ENCODE assay signal across 9 cellular contexts in the genomic region with DNA sequence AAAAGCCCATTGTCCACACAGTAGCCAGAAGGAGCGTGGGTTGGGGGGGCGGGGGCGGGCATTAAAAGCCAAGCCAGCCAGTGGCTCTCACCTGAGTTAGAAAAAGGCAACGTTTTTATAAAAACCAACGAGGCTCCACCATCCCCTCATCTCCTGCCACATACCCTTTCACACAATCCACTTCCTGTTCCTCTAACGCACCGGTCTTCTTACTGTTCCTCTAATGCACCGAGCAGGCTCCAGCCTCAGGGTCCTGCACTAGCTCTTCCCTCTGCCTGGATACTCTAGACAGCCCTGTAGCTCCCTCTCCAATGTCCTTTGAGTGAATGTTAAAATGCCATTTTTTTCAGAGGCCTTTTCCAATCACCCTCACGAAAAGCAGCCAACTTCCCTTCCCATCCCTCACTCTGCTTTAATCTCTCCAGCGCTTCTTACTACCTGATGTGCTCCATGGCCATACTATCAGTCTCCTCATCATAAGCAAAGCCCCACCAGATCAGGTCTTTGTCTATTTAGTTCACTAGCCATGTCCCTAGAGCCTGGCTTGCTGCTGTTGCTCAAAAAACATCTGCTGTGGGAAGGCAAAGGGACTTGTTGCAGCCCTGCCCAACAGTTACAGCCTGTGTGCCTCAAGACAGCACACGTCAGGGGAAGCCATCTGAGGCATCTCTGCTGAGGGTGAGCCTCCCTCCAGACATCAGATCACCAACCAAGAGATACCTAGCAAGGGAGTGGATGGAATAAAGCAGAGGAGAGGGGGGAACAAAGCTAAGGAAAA. TPM values are rescaled to one million over a fixed set of nuclear protein-coding genes. Genes with fewer than 3 reads are reported as not detected.
DNase-seq lines count a peak whose midpoint lies in the region; ATAC-seq, FAIRE-seq and TF ChIP-seq lines count a peak whose summit lies in the region.
"Had no signal": no experiment of that assay in that cellular context is flagged by ENCODE, and none has a peak within 500 bp of the region (broad histone marks: within the 10 kb centered on the region; RNA-seq: fewer than 3 reads in every experiment).

No MANE protein-coding gene starts in this region.

- no peak for FAIRE-seq in pancreas (lab: Jason Lieb, UNC)
- FAIRE-seq: colon had no signal

- intact Hi-C loops in activated B cell treated with CpG ODN at 0.5 μM for 24 hours (cut with micrococcal nuclease) (no loop called here), pancreas (cut with DNase I) (loop anchor here in 1 of 3 donors (10.0 kb wide), 1 partner anchor 54 kb away; no protein-coding TSS in a partner anchor)

- H3K9me3 ChIP-seq in right atrium auricular region (no peaks in the 10 kb centered on the region), suprapubic skin (no peaks in the 10 kb centered on the region), pancreas (no peaks in the 10 kb centered on the region)

- peaks cover 47% of the 10 kb centered on the region for H3K36me3 Mint-ChIP-seq in activated CD4-positive, alpha-beta T cell treated with anti-CD3 and anti-CD28 coated beads, Interleukin-2, amount 10 ng/mL, durations not matched to agents 7 days and 5 days (ENCODE audit: low read depth)
- peaks cover 38% of the 10 kb centered on the region for H3K36me3 Mint-ChIP-seq in activated B cell treated with CpG ODN at 0.5 μM for 24 hours (ENCODE audit: low read depth)

- CTCF ChIA-PET in activated CD4-positive, alpha-beta T cell treated with anti-CD3 and anti-CD28 coated beads, Interleukin-2, amount 10 ng/mL, durations not matched to agents 7 days and 5 days (lab: Charles Lee) = interaction anchor here (0.6 to 1.4 kb wide), 4 partner anchors 8 to 48 kb away, joined by 3 to 4 read pairs (median 4); no protein-coding TSS in a partner anchor
- CTCF ChIA-PET in activated B cell treated with CpG ODN at 0.5 μM for 24 hours (lab: Charles Lee) = interaction anchor here (1.1 to 1.5 kb wide), 2 partner anchors 52 to 115 kb away, joined by 3 to 4 read pairs; no protein-coding TSS in a partner anchor

- 58% methylated on average over 9 of the region's 11 CpGs for WGBS in suprapubic skin
- WGBS in pancreas, 2 donors = 70 to 75% methylated on average over 11 of the region's 11 CpGs

- H3K4me1 Mint-ChIP-seq in activated CD4-positive, alpha-beta T cell treated with anti-CD3 and anti-CD28 coated beads, Interleukin-2, amount 10 ng/mL, durations not matched to agents 7 days and 5 days = peaks cover 82% of the 10 kb centered on the region
- peaks cover 83% of the 10 kb centered on the region for H3K4me1 Mint-ChIP-seq in activated B cell treated with CpG ODN at 0.5 μM for 24 hours

- POLR2A ChIA-PET in activated CD4-positive, alpha-beta T cell treated with anti-CD3 and anti-CD28 coated beads, Interleukin-2, amount 10 ng/mL, durations not matched to agents 7 days and 5 days (lab: Charles Lee) = no interaction called here
- POLR2A ChIA-PET in activated B cell treated with CpG ODN at 0.5 μM for 24 hours (lab: Charles Lee) = interaction anchor here (1.8 kb wide), 1 partner anchor 12 kb away, joined by 4 read pairs; no protein-coding TSS in a partner anchor

- H3K36me3 ChIP-seq in right atrium auricular region (no peaks in the 10 kb centered on the region), suprapubic skin (no peaks in the 10 kb centered on the region), pancreas (no peaks in the 10 kb centered on the region)

- H3K27ac ChIP-seq in right atrium auricular region (peak overlapping the region; percentile 83 to 88), suprapubic skin (peak overlapping the region; percentile 36), pancreas (peak overlapping the region in 2 of 4 donors; percentile 22)

- no peak for TF ChIP-seq POLR2A in suprapubic skin (IDR thresholded peaks at IDR 0.05)

- DNase-seq in activated CD4-positive, alpha-beta T cell treated with anti-CD3 and anti-CD28 coated beads, Interleukin-2, amount 10 ng/mL, durations not matched to agents 7 days and 5 days = peak; percentile 45
- no peak for DNase-seq in activated CD4-positive, alpha-beta T cell treated with anti-CD3 and anti-CD28 coated beads for 48 hours
- DNase-seq in activated B cell treated with CpG ODN at 0.5 μM for 24 hours (no peak), right atrium auricular region (ENCODE audit: low spot score) (no peak), suprapubic skin (ENCODE audit: low spot score in 2 of 2) (no peak), pancreas (no peak), NCI-H2227 treated with DMSO at 0.1 percent for 48 hours (lab: John Stamatoyannopoulos, UW) (no peak)

- H3K27me3 Mint-ChIP-seq in activated CD4-positive, alpha-beta T cell treated with anti-CD3 and anti-CD28 coated beads, Interleukin-2, amount 10 ng/mL, durations not matched to agents 7 days and 5 days = no peaks in the 10 kb centered on the region
- no peaks in the 10 kb centered on the region for H3K27me3 Mint-ChIP-seq in activated B cell treated with CpG ODN at 0.5 μM for 24 hours

- ATAC-seq in activated B cell treated with CpG ODN at 0.5 μM for 24 hours (ENCODE audit: low read depth) = no peak
- no peak for ATAC-seq in pancreas
- ATAC-seq in GM18867 (IDR thresholded peaks at IDR 0.05; ENCODE audit: unreplicated experiment) = no peak

- H3K4me3 Mint-ChIP-seq in activated CD4-positive, alpha-beta T cell treated with anti-CD3 and anti-CD28 coated beads, Interleukin-2, amount 10 ng/mL, durations not matched to agents 7 days and 5 days = peak overlapping the region; percentile 75
- peak overlapping the region; percentile 55 for H3K4me3 Mint-ChIP-seq in activated B cell treated with CpG ODN at 0.5 μM for 24 hours

- no peak for TF ChIP-seq EP300 in suprapubic skin (IDR thresholded peaks at IDR 0.05)

- H3K27me3 ChIP-seq in right atrium auricular region (no peaks in the 10 kb centered on the region), suprapubic skin (no peaks in the 10 kb centered on the region), pancreas (no peaks in the 10 kb centered on the region)

- H3K9me3 Mint-ChIP-seq in activated CD4-positive, alpha-beta T cell treated with anti-CD3 and anti-CD28 coated beads, Interleukin-2, amount 10 ng/mL, durations not matched to agents 7 days and 5 days = no peaks in the 10 kb centered on the region
- no peaks in the 10 kb centered on the region for H3K9me3 Mint-ChIP-seq in activated B cell treated with CpG ODN at 0.5 μM for 24 hours

- peak overlapping the region in 1 of 2 donors; percentile 20 for H3K4me3 ChIP-seq in right atrium auricular region
- H3K4me3 ChIP-seq in suprapubic skin = peak overlapping the region; percentile 6
- H3K4me3 ChIP-seq in pancreas = no peak overlapping the region

- H3K4me1 ChIP-seq in right atrium auricular region = peaks cover 0 to 65% of the 10 kb centered on the region in 2 donors
- peaks cover 63% of the 10 kb centered on the region for H3K4me1 ChIP-seq in suprapubic skin
- H3K4me1 ChIP-seq in pancreas = peaks cover 15 to 49% (median 23%) of the 10 kb centered on the region in 3 donors

- TF ChIP-seq CTCF in activated B cell treated with CpG ODN at 0.5 μM for 24 hours (IDR thresholded peaks at IDR 0.05) (no peak), right atrium auricular region (IDR thresholded peaks at IDR 0.05) (no peak), suprapubic skin (IDR thresholded peaks at IDR 0.05) (no peak), pancreas (IDR thresholded peaks at IDR 0.05) (no peak)

- H3K27ac Mint-ChIP-seq in activated CD4-positive, alpha-beta T cell treated with anti-CD3 and anti-CD28 coated beads, Interleukin-2, amount 10 ng/mL, durations not matched to agents 7 days and 5 days = peak overlapping the region; percentile 87
- peak overlapping the region; percentile 59 for H3K27ac Mint-ChIP-seq in activated B cell treated with CpG ODN at 0.5 μM for 24 hours

RNA-seq across cellular contexts. Expression of a gene that starts 4.0 kb away (rescaled TPM):
- 100 to 1,000 TPM; 207 to 238 TPM for total RNA-seq in activated CD4-positive, alpha-beta T cell treated with anti-CD3 and anti-CD28 coated beads, Interleukin-2, amount 10 ng/mL, durations not matched to agents 7 days and 5 days
- total RNA-seq in activated B cell treated with CpG ODN at 0.5 μM for 24 hours (128 and 134 TPM in 2 replicates), right atrium auricular region (10 to 100 TPM; 73.5 to 98.7 TPM), suprapubic skin (100 to 1,000 TPM in 3 of 4 donors, 10 to 100 TPM in 1; 100.0 to 151 (median 115) TPM), pancreas (100 to 1,000 TPM in 1 of 6 donors, 10 to 100 TPM in 5; 40.2 to 104 (median 67.3) TPM)
- polyA plus RNA-seq in pancreas = 10 to 100 TPM; 62.1 to 86.7 TPM

RNA-seq across cellular contexts. Expression of a gene that starts 60.0 kb away (rescaled TPM):
- total RNA-seq in activated CD4-positive, alpha-beta T cell treated with anti-CD3 and anti-CD28 coated beads, Interleukin-2, amount 10 ng/mL, durations not matched to agents 7 days and 5 days = 1 to 10 TPM; 1.4 to 2.2 TPM
- 0.51 and 1.2 TPM in 2 replicates for total RNA-seq in activated B cell treated with CpG ODN at 0.5 μM for 24 hours
- 1 to 10 TPM; 2.9 to 3.9 TPM for total RNA-seq in right atrium auricular region
- 100 to 1,000 TPM in 3 of 4 donors, 10 to 100 TPM in 1; 74.4 to 143 (median 115) TPM for total RNA-seq in suprapubic skin
- total RNA-seq in pancreas = 10 to 100 TPM in 3 of 6 donors, 1 to 10 TPM in 3; 4.7 to 14.8 (median 9.3) TPM
- polyA plus RNA-seq in pancreas = 10 to 100 TPM; 13.8 to 23.8 TPM

Comparison
In these comparisons a context has a peak if more than half of its experiments do, and no peak if none do; other contexts are left out.
1. RNA of a gene that starts 60.0 kb away (total RNA-seq): 74.4 to 143 TPM in suprapubic skin; 4.7 to 14.8 TPM in pancreas, 2.9 to 3.9 TPM in right atrium auricular region, 1.4 to 2.2 TPM in activated CD4-positive, alpha-beta T cell treated with anti-CD3 and anti-CD28 coated beads, Interleukin-2, amount 10 ng/mL, durations not matched to agents 7 days and 5 days and 0.51 to 1.2 TPM in activated B cell treated with CpG ODN at 0.5 μM for 24 hours; every median in the first group is over 4 times any median in the second.